Comparison of ENCODE assay signal across 23 cellular contexts in the genomic region with DNA sequence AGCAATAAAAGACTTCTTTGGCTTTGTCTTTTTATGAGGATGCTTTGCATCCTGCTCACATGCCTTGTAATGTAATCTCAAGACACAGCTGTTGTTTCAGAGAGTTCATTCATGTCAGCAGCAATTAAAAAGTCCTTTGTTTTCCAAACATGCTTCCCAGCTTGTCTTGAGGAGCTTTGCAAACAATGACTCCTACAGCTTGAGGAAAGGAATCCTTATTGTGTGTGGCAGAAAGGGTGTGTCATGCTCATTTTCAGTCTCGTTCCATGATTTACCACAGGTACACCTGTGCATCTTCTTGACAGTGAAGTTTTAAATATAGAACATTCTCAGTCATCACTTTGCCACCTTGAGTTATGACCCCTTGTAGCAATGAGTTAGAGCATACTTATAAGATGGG.
DNase-seq lines count a peak whose midpoint lies in the region; ATAC-seq and TF ChIP-seq lines count a peak whose summit lies in the region.
"Had no signal": no experiment of that assay in that cellular context is flagged by ENCODE, and none has a peak within 500 bp of the region (broad histone marks: within the 10 kb centered on the region; RNA-seq: fewer than 3 reads in every experiment).

No MANE protein-coding gene starts in this region.

- H3K9me3 Mint-ChIP-seq in MCF 10A (ENCODE audit: unreplicated experiment) (no peaks in the 10 kb centered on the region), Calu3 (ENCODE audit: low read depth, unreplicated experiment) (no peaks in the 10 kb centered on the region)
- no peaks in the 10 kb centered on the region for H3K9me3 Mint-ChIP-seq in activated T-helper 1 cell treated with anti-CD3 and anti-CD28 coated beads, Interleukin-12 subunit alpha, Interleukin-12 subunit beta, Interleukin-2, Interleukin-4 antibody, amounts not matched to agents 30 ng/mL and 10 ng/mL and 1 ng/mL, durations not matched to agents 14 hours and 24 hours and 36 hours

- no peak overlapping the region for H2BK120ac ChIP-seq in mesendoderm (ENCODE audit: low read depth, low read length)

- no peak overlapping the region for H2AFZ ChIP-seq in mammary epithelial cell (ENCODE audit: low read depth, low read length)

- TF ChIP-seq CTCF in mammary epithelial cell (conservative IDR thresholded peaks at IDR 0.05 in 1 of 2, IDR thresholded peaks at IDR 0.05 in 1 of 2; ENCODE audit: extremely low read depth in 1 of 2, insufficient read depth in 1 of 2, low read depth in 1 of 2, low read length in 2 of 2), result no peak
- TF ChIP-seq CTCF in MCF 10A (IDR thresholded peaks at IDR 0.05; ENCODE audit: unreplicated experiment), result no peak
- no peak for TF ChIP-seq CTCF in epithelial cell of esophagus (IDR thresholded peaks at IDR 0.05; ENCODE audit: insufficient read depth, low read depth, low read length, missing control alignments)
- TF ChIP-seq CTCF in Calu3 (IDR thresholded peaks at IDR 0.05; ENCODE audit: unreplicated experiment), result no peak

- in situ Hi-C loops in mammary epithelial cell (cut with MboI; ENCODE audit: low sequenced_read_pairs in 2 of 2), result no loop called here

- H4K5ac ChIP-seq in mesendoderm (ENCODE audit: low read length), result no peak overlapping the region

- H3K36me3 Mint-ChIP-seq in MCF 10A (ENCODE audit: insufficient read depth, unreplicated experiment) (no peaks in the 10 kb centered on the region), Calu3 (ENCODE audit: insufficient read depth, unreplicated experiment) (peaks cover 5% of the 10 kb centered on the region)
- no peaks in the 10 kb centered on the region for H3K36me3 Mint-ChIP-seq in activated T-helper 1 cell treated with anti-CD3 and anti-CD28 coated beads, Interleukin-12 subunit alpha, Interleukin-12 subunit beta, Interleukin-2, Interleukin-4 antibody, amounts not matched to agents 30 ng/mL and 10 ng/mL and 1 ng/mL, durations not matched to agents 14 hours and 24 hours and 36 hours (ENCODE audit: low read depth)
- H3K36me3 Mint-ChIP-seq: CD4-positive, CD25-positive, alpha-beta regulatory T cell had no signal

- H3K27me3 ChIP-seq in mammary epithelial cell (ENCODE audit: insufficient read depth, low read length) (no peaks in the 10 kb centered on the region), mesendoderm (ENCODE audit: insufficient read depth, low read length, poor library complexity) (no peaks in the 10 kb centered on the region)

- no peak overlapping the region for H3K56ac ChIP-seq in mesendoderm (ENCODE audit: low read length)

- H3K4me3 ChIP-seq in mammary epithelial cell (replicated peaks in 1 of 3; ENCODE audit: insufficient read depth in 1 of 3, low read depth in 2 of 3, low read length in 3 of 3), result no peak overlapping the region
- H3K4me3 ChIP-seq in epithelial cell of esophagus (ENCODE audit: low read length), result no peak overlapping the region
- H3K4me3 ChIP-seq in mesendoderm (ENCODE audit: low read length), result no peak overlapping the region

- WGBS in mammary epithelial cell (ENCODE audit: low coverage, missing lambda C conversion rate), result 0% methylated on average over 1 of the region's 1 CpG
- WGBS in mesendoderm (ENCODE audit: extremely low coverage, insufficient coverage, low lambda C conversion rate), result no CpG with 5 or more reads among the region's 1 CpG

- H4K20me1 ChIP-seq in mammary epithelial cell (ENCODE audit: insufficient read depth, low read length), result no peaks in the 10 kb centered on the region

- H3K27ac ChIP-seq in mammary epithelial cell (ENCODE audit: insufficient read depth, low read depth, low read length) (no peak overlapping the region), mesendoderm (ENCODE audit: low read depth, low read length) (no peak overlapping the region)
- H3K27ac ChIP-seq: 22Rv1 had no signal

- H3K9ac ChIP-seq in mammary epithelial cell (ENCODE audit: insufficient read depth, low read length) (no peak overlapping the region), mesendoderm (ENCODE audit: low read length) (no peak overlapping the region)
- H3K9ac ChIP-seq: SK-N-SH had no signal

- H3K4me1 Mint-ChIP-seq in MCF 10A (ENCODE audit: insufficient read depth, unreplicated experiment), result no peaks in the 10 kb centered on the region
- H3K4me1 Mint-ChIP-seq in activated T-helper 1 cell treated with anti-CD3 and anti-CD28 coated beads, Interleukin-12 subunit alpha, Interleukin-12 subunit beta, Interleukin-2, Interleukin-4 antibody, amounts not matched to agents 30 ng/mL and 10 ng/mL and 1 ng/mL, durations not matched to agents 14 hours and 24 hours and 36 hours (ENCODE audit: low read depth), result no peaks in the 10 kb centered on the region
- peaks cover 26% of the 10 kb centered on the region for H3K4me1 Mint-ChIP-seq in Calu3 (ENCODE audit: low read depth, unreplicated experiment)
- H3K4me1 Mint-ChIP-seq: CD4-positive, CD25-positive, alpha-beta regulatory T cell had no signal

- H3K4me3 Mint-ChIP-seq in MCF 10A (ENCODE audit: unreplicated experiment) (no peak overlapping the region), Calu3 (ENCODE audit: low read depth, unreplicated experiment) (no peak overlapping the region)
- H3K4me3 Mint-ChIP-seq in activated T-helper 1 cell treated with anti-CD3 and anti-CD28 coated beads, Interleukin-12 subunit alpha, Interleukin-12 subunit beta, Interleukin-2, Interleukin-4 antibody, amounts not matched to agents 30 ng/mL and 10 ng/mL and 1 ng/mL, durations not matched to agents 14 hours and 24 hours and 36 hours, result no peak overlapping the region
- H3K4me3 Mint-ChIP-seq: B cell; CD4-positive, CD25-positive, alpha-beta regulatory T cell had no signal

- no peak overlapping the region for H2AK5ac ChIP-seq in mesendoderm (ENCODE audit: low read length)

- H3K9me3 ChIP-seq in mammary epithelial cell (replicated peaks; ENCODE audit: insufficient read depth, low read length), result no peaks in the 10 kb centered on the region
- H3K9me3 ChIP-seq: Caco-2, SK-N-SH had no signal

- H4K8ac ChIP-seq in mesendoderm (ENCODE audit: low read depth, low read length), result no peak overlapping the region

- intact Hi-C loops in mammary epithelial cell (cut with micrococcal nuclease) (loop anchor here (1.0 kb wide), 1 partner anchor 14 kb away; no protein-coding TSS in a partner anchor), MCF 10A (cut with micrococcal nuclease) (no loop called here), Calu3 (cut with micrococcal nuclease; ENCODE audit: unreplicated experiment) (no loop called here)
- intact Hi-C loops in activated T-helper 1 cell treated with anti-CD3 and anti-CD28 coated beads, Interleukin-12 subunit alpha, Interleukin-12 subunit beta, Interleukin-2, Interleukin-4 antibody, amounts not matched to agents 30 ng/mL and 10 ng/mL and 1 ng/mL, durations not matched to agents 14 hours and 24 hours and 36 hours (cut with micrococcal nuclease), result no loop called here

- H3K27ac Mint-ChIP-seq in MCF 10A (ENCODE audit: low read depth, unreplicated experiment) (no peak overlapping the region), Calu3 (ENCODE audit: unreplicated experiment) (no peak overlapping the region)
- no peak overlapping the region for H3K27ac Mint-ChIP-seq in activated T-helper 1 cell treated with anti-CD3 and anti-CD28 coated beads, Interleukin-12 subunit alpha, Interleukin-12 subunit beta, Interleukin-2, Interleukin-4 antibody, amounts not matched to agents 30 ng/mL and 10 ng/mL and 1 ng/mL, durations not matched to agents 14 hours and 24 hours and 36 hours
- H3K27ac Mint-ChIP-seq: B cell; CD4-positive, CD25-positive, alpha-beta regulatory T cell had no signal

- no peak overlapping the region for H2BK15ac ChIP-seq in mesendoderm (replicated peaks; ENCODE audit: low read depth)

- BruUV-seq in mammary epithelial cell (replicated peaks; lab: Mats Ljungman, UMichigan) (no TSS peak), MCF 10A (replicated peaks; lab: Mats Ljungman, UMichigan) (no TSS peak), Calu3 (replicated peaks; lab: Mats Ljungman, UMichigan) (no TSS peak)

- H3K4me2 ChIP-seq in mammary epithelial cell (ENCODE audit: insufficient read depth, low read depth, low read length) (peak overlapping the region; percentile 8), mesendoderm (ENCODE audit: low read length) (no peak overlapping the region)
- H3K4me2 ChIP-seq: SK-N-SH had no signal

- no peak overlapping the region for H3K4ac ChIP-seq in mesendoderm (ENCODE audit: low read depth, low read length)

- H3K79me1 ChIP-seq in mesendoderm (ENCODE audit: low read length), result no peaks in the 10 kb centered on the region

- dilution Hi-C loops in mammary epithelial cell (cut with HindIII; ENCODE audit: low sequenced_read_pairs), result no loop called here

- CTCF ChIA-PET in mammary epithelial cell (lab: Charles Lee; ENCODE audit: low non-redundant PET) (no interaction called here), MCF 10A (lab: Yijun Ruan, JAX) (interaction anchor here (0.6 to 3.2 kb wide), 3 partner anchors 31 to 1618 kb away, joined by 3 to 16 read pairs (median 3); no protein-coding TSS in a partner anchor), Calu3 (lab: Charles Lee) (interaction anchor here (1.5 kb wide), 1 partner anchor 19 kb away, joined by 3 read pairs; no protein-coding TSS in a partner anchor)

- no peaks in the 10 kb centered on the region for H3K79me2 ChIP-seq in mammary epithelial cell (ENCODE audit: insufficient read depth, low read length)
- H3K79me2 ChIP-seq in mesendoderm (ENCODE audit: control insufficient read depth, insufficient read depth, low read length), result no peaks in the 10 kb centered on the region

- DNase-seq in mammary epithelial cell, result peak; percentile 73
- DNase-seq in MCF 10A (ENCODE audit: unreplicated experiment), result no peak
- DNase-seq in epithelial cell of esophagus (ENCODE audit: low read depth), result peak; percentile 53
- peak; percentile 39 for DNase-seq in mesendoderm
- DNase-seq in NCI-H1105 treated with DMSO at 0.1 percent for 48 hours (lab: John Stamatoyannopoulos, UW), result no peak
- DNase-seq in activated T-helper 1 cell treated with anti-CD3 and anti-CD28 coated beads, Interleukin-12 subunit alpha, Interleukin-12 subunit beta, Interleukin-2, Interleukin-4 antibody, amounts not matched to agents 30 ng/mL and 10 ng/mL and 1 ng/mL, durations not matched to agents 14 hours and 24 hours and 36 hours (ENCODE audit: low spot score), result no peak
- no peak for DNase-seq in Calu3
- DNase-seq: Caco-2; CD4-positive, CD25-positive, alpha-beta regulatory T cell; EL; H7; IMR-90; Karpas-422; NCI-H187; NCI-H2171; NCI-H446 treated with DMSO at 0.1 percent for 48 hours; NCI-H774; Right ventricle myocardium superior; SK-N-SH had no signal

- H3K27me3 Mint-ChIP-seq in MCF 10A (ENCODE audit: insufficient read depth, unreplicated experiment), result no peaks in the 10 kb centered on the region
- H3K27me3 Mint-ChIP-seq in activated T-helper 1 cell treated with anti-CD3 and anti-CD28 coated beads, Interleukin-12 subunit alpha, Interleukin-12 subunit beta, Interleukin-2, Interleukin-4 antibody, amounts not matched to agents 30 ng/mL and 10 ng/mL and 1 ng/mL, durations not matched to agents 14 hours and 24 hours and 36 hours (ENCODE audit: insufficient read depth), result no peaks in the 10 kb centered on the region
- no peaks in the 10 kb centered on the region for H3K27me3 Mint-ChIP-seq in Calu3 (ENCODE audit: unreplicated experiment)
- H3K27me3 Mint-ChIP-seq: B cell; CD4-positive, CD25-positive, alpha-beta regulatory T cell had no signal

- H3K4me1 ChIP-seq in mammary epithelial cell (ENCODE audit: insufficient read depth, low read length) (peaks cover 14% of the 10 kb centered on the region), mesendoderm (ENCODE audit: control insufficient read depth, low read depth, low read length) (no peaks in the 10 kb centered on the region)
- H3K4me1 ChIP-seq: Caco-2 had no signal

- H2BK5ac ChIP-seq in mesendoderm (ENCODE audit: low read length), result no peak overlapping the region

- POLR2A ChIA-PET in MCF 10A (lab: Yijun Ruan, JAX), result no interaction called here

- H3K36me3 ChIP-seq in mammary epithelial cell (ENCODE audit: insufficient read depth, low read length) (no peaks in the 10 kb centered on the region), mesendoderm (ENCODE audit: control insufficient read depth, insufficient read depth, low read length) (no peaks in the 10 kb centered on the region)

- no peak for ATAC-seq in HG03457 (IDR thresholded peaks at IDR 0.05; ENCODE audit: unreplicated experiment)
- ATAC-seq: Panc1 had no signal

- H3K23ac ChIP-seq in mesendoderm (ENCODE audit: low read length), result no peak overlapping the region

- H3K18ac ChIP-seq in mesendoderm (ENCODE audit: low read length), result no peak overlapping the region

Comparison
In these comparisons a context has a peak if more than half of its experiments do, and no peak if none do; other contexts are left out.
1. DNase-seq: peak in mammary epithelial cell (single experiment), epithelial cell of esophagus (single experiment) and mesendoderm (single experiment); none in MCF 10A (single experiment), NCI-H1105 treated with DMSO at 0.1 percent for 48 hours (single experiment), activated T-helper 1 cell treated with anti-CD3 and anti-CD28 coated beads, Interleukin-12 subunit alpha, Interleukin-12 subunit beta, Interleukin-2, Interleukin-4 antibody, amounts not matched to agents 30 ng/mL and 10 ng/mL and 1 ng/mL, durations not matched to agents 14 hours and 24 hours and 36 hours (single experiment) and Calu3 (single experiment).